Comparison of ENCODE assay signal across 8 cellular contexts in the genomic region with DNA sequence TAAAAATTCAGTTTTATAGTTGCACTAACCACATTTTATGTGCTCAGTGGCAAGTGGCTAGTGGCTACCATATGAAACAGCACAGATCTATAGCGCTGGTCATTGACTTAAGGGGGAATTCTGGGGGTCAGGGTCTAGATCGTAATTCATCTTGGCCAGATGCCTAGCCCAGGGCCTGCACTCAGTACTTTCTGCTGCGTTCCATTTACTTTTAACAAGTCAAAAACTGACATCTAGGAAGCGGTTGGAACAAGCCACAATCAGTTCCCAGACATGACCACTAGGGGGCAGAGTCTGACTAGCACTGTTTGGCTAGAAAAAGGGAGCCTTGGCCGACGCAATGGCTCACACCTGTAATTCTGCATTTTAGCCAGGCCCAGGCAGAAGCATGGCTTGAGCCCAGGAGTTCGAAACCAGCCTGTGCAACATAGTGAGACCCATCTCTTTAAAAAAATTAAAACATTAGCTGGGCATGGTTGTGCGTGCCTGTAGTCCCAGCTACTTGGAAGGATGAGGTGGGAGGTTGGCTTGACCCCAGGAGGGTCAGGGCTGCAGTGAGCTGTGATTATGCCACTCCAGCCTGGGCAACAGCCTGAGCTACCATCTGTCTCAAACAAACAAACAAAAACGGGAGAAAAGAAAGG. TPM values are rescaled to one million over a fixed set of nuclear protein-coding genes. Genes with fewer than 3 reads are reported as not detected.
DNase-seq lines count a peak whose midpoint lies in the region; ATAC-seq and TF ChIP-seq lines count a peak whose summit lies in the region.

No MANE protein-coding gene starts in this region.

- peak; percentile 96 for TF ChIP-seq CTCF in colonic mucosa (IDR thresholded peaks at IDR 0.05)
- TF ChIP-seq CTCF in right lobe of liver (IDR thresholded peaks at IDR 0.05): peak; percentile 96 to 97 (median 96)

- peak overlapping the region in 1 of 2 donors; percentile 34 for H3K9ac ChIP-seq in colonic mucosa (ENCODE audit: low read depth in 2 of 2, low read length in 2 of 2)

- H3K9me3 ChIP-seq in colonic mucosa (no peaks in the 10 kb centered on the region), right lobe of liver (no peaks in the 10 kb centered on the region)

- no peaks in the 10 kb centered on the region for H3K36me3 ChIP-seq in colonic mucosa
- no peaks in the 10 kb centered on the region for H3K36me3 ChIP-seq in right lobe of liver

- H3K4me1 ChIP-seq in colonic mucosa: no peaks in the 10 kb centered on the region
- peaks cover 0 to 23% (median 10%) of the 10 kb centered on the region in 4 donors for H3K4me1 ChIP-seq in right lobe of liver

- no peak for TF ChIP-seq POLR2A in right lobe of liver (IDR thresholded peaks at IDR 0.05)

- 5% methylated on average over 9 of the region's 9 CpGs for WGBS in right lobe of liver (ENCODE audit: insufficient coverage, low coverage, low lambda C conversion rate, missing lambda C conversion rate)

- intact Hi-C loops in colonic mucosa (cut with DNase I) (loop anchor here (2.0 to 5.0 kb wide), 3 partner anchors 56 to 166 kb away; partner anchors contain the start of gene CATIP), right lobe of liver (cut with DNase I) (loop anchor here (5.0 to 10.0 kb wide), 3 partner anchors 54 to 94 kb away; partner anchors contain the start of genes CATIP (in 2 of the 2) and CTDSP1 (in 1 of the 2))

- H3K27me3 ChIP-seq in colonic mucosa: no peaks in the 10 kb centered on the region
- no peaks in the 10 kb centered on the region for H3K27me3 ChIP-seq in right lobe of liver

- peak; percentile 80 for ATAC-seq in GM18517 (IDR thresholded peaks at IDR 0.05; ENCODE audit: unreplicated experiment)
- ATAC-seq in HG03442 (IDR thresholded peaks at IDR 0.05; ENCODE audit: unreplicated experiment): peak; percentile 67
- ATAC-seq in right lobe of liver: peak; percentile 85 to 93 (median 87)

- H3K4me3 ChIP-seq in colonic mucosa: no peak overlapping the region
- no peak overlapping the region for H3K4me3 ChIP-seq in right lobe of liver

- H3K27ac ChIP-seq in colonic mucosa: no peak overlapping the region
- H3K27ac ChIP-seq in right lobe of liver: no peak overlapping the region

- peak; percentile 94 for DNase-seq in A172 (ENCODE audit: low spot score)
- DNase-seq in NCI-H524 (lab: John Stamatoyannopoulos, UW): peak; percentile 47 to 87
- DNase-seq in activated CD4-positive, alpha-beta T cell treated with anti-CD3 and anti-CD28 coated beads for 24 hours (ENCODE audit: low read depth in 2 of 2): peak; percentile 85 to 86
- peak; percentile 94 for DNase-seq in colonic mucosa
- DNase-seq in right lobe of liver: peak; percentile 68 to 87 (median 78)
- DNase-seq in stimulated activated CD4-positive, alpha-beta T cell treated with anti-CD3 and anti-CD28 coated beads, TNF-alpha, amount 100 ng/mL, for 48 hours (ENCODE audit: low read depth in 3 of 3): peak; percentile 77 to 88 (median 83)

RNA-seq across cellular contexts. Expression of gene TMBIM1, which starts 9.0 kb away (rescaled TPM):
- 154 and 170 TPM in 2 replicates for total RNA-seq in A172 (2014; rRNA removed; shearing (Covaris generic))
- total RNA-seq in colonic mucosa (100 to 1,000 TPM; 273 to 375 TPM), right lobe of liver (100 to 1,000 TPM; 101 to 160 (median 126) TPM)

RNA-seq across cellular contexts. Expression of gene PNKD, which starts 31.0 kb away (rescaled TPM):
- 68.9 and 78.6 TPM in 2 replicates for total RNA-seq in A172 (2014; rRNA removed; shearing (Covaris generic))
- total RNA-seq in colonic mucosa: 100 to 1,000 TPM; 109 to 136 TPM
- total RNA-seq in right lobe of liver: 100 to 1,000 TPM in 4 of 6 experiments, 10 to 100 TPM in 2; 78.5 to 137 (median 115) TPM

RNA-seq across cellular contexts. Expression of gene AAMP, which starts 31.4 kb away (rescaled TPM):
- total RNA-seq in A172 (2014; rRNA removed; shearing (Covaris generic)): 217 and 254 TPM in 2 replicates
- total RNA-seq in colonic mucosa (100 to 1,000 TPM in 1 of 2 donors, 10 to 100 TPM in 1; 96.1 to 137 TPM), right lobe of liver (10 to 100 TPM; 40.0 to 99.5 (median 45.2) TPM)

RNA-seq across cellular contexts. Expression of gene GPBAR1, which starts 40.5 kb away (rescaled TPM):
- total RNA-seq in A172 (2014; rRNA removed; shearing (Covaris generic)): not detected in 2 replicates
- total RNA-seq in colonic mucosa: 1 to 10 TPM; 1.1 to 1.3 TPM
- total RNA-seq in right lobe of liver: 1 to 10 TPM in 2 of 6 experiments, under 1 TPM in 4; 0.56 to 3.2 (median 0.94) TPM

RNA-seq across cellular contexts. Expression of gene CATIP, which starts 55.4 kb away (rescaled TPM):
- not detected in 2 replicates for total RNA-seq in A172 (2014; rRNA removed; shearing (Covaris generic))
- total RNA-seq in colonic mucosa: not detected
- total RNA-seq in right lobe of liver: not detected
